ENCODE assay signal across 8 cellular contexts in the genomic region with DNA sequence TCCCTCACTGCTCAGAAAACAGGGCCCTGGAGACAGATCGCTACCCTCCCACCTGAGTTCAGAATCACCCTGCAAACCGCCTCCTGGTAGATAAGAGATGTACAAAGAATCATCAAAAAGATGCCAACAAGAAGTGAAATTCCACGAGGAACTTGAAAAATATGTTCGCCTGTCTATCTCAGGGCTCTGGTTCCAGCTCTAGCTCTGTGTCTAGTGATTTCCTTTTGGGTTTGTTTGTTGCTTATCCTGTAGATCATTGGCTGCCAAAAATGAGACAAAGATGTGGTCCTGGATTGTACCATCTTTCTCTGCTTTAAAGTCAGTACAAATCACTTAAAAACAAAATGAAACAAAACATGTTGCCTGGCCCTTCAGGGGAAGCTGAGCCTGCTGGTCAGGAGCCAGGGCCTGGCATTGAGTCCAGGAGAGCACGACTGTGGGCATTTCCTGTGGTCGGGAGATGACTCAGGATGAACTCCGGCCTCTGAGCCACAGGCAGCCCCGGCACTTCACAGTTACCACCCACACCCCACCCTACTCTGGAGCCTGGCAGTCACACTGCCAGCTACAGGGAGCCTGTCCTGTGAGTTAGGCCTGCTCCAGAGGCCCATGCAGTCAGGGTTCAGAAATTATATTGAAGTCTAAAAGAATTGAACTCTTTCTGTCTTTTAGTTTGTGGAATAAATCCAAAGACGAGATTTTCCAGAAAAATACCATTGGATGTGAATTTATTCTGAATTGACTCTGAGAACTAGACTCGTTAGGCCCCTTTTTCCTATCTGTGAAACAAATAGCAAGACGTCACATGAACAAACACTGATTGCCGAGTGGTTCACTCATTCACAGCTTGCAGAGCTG. TPM values are rescaled to one million over a fixed set of nuclear protein-coding genes. Genes with fewer than 3 reads are reported as not detected.
A peak's percentile ranks its signal among the peaks of the same experiment; 100 is the strongest.
DNase-seq lines count a peak whose midpoint lies in the region; ATAC-seq lines count a peak whose summit lies in the region.

No MANE protein-coding gene starts in this region.

- H3K4me1 ChIP-seq in skeletal muscle tissue (ENCODE audit: control insufficient read depth in 3 of 3, insufficient read depth in 3 of 3, low read length in 3 of 3): peaks cover 17 to 52% (median 26%) of the 10 kb centered on the region in 3 donors

- H3K9ac ChIP-seq in skeletal muscle tissue (ENCODE audit: low read depth in 1 of 3, low read length in 3 of 3): peak overlapping the region in 2 of 3 donors; percentile 58

- ATAC-seq in HG03196 (IDR thresholded peaks at IDR 0.05; ENCODE audit: unreplicated experiment) (peak; percentile 44), HG03097 (IDR thresholded peaks at IDR 0.05; ENCODE audit: low FRiP score, unreplicated experiment) (no peak)

- peak; percentile 83 for DNase-seq in DMS53 (lab: John Stamatoyannopoulos, UW)
- DNase-seq in hepatic stellate cell (ENCODE audit: low spot score): peak; percentile 75
- no peak for DNase-seq in activated naive CD4-positive, alpha-beta T cell (lab: John Stamatoyannopoulos, UW)
- DNase-seq in SHP77 (lab: John Stamatoyannopoulos, UW): no peak

- no peaks in the 10 kb centered on the region for H3K27me3 ChIP-seq in skeletal muscle tissue (ENCODE audit: control insufficient read depth in 3 of 3, insufficient read depth in 3 of 3, low read length in 3 of 3)

- peak overlapping the region in 1 of 3 donors; percentile 15 for H3K4me3 ChIP-seq in skeletal muscle tissue (ENCODE audit: low read length in 3 of 3)

- H3K27ac ChIP-seq in angular gyrus (ENCODE audit: low read depth, low read length) (peak overlapping the region; percentile 9), skeletal muscle tissue (ENCODE audit: low read depth, low read length) (peak overlapping the region; percentile 73)

- H3K9me3 ChIP-seq in skeletal muscle tissue (ENCODE audit: control insufficient read depth in 3 of 3, low read length in 3 of 3): no peaks in the 10 kb centered on the region

- H3K36me3 ChIP-seq in skeletal muscle tissue (ENCODE audit: control insufficient read depth in 3 of 3, insufficient read depth in 3 of 3, low read length in 3 of 3): no peaks in the 10 kb centered on the region

RNA-seq across cellular contexts. Expression of gene ITGB6, which starts 8.0 kb away (rescaled TPM):
- total RNA-seq in skeletal muscle tissue: 17.2 TPM

Comparison
In these comparisons a context has a peak if more than half of its experiments do, and no peak if none do; other contexts are left out.
1. DNase-seq: peak in DMS53 (single experiment) and hepatic stellate cell (single experiment); none in activated naive CD4-positive, alpha-beta T cell (0 of 4) and SHP77 (0 of 2).